ENCODE assay signal across 8 cellular contexts in the genomic region with DNA sequence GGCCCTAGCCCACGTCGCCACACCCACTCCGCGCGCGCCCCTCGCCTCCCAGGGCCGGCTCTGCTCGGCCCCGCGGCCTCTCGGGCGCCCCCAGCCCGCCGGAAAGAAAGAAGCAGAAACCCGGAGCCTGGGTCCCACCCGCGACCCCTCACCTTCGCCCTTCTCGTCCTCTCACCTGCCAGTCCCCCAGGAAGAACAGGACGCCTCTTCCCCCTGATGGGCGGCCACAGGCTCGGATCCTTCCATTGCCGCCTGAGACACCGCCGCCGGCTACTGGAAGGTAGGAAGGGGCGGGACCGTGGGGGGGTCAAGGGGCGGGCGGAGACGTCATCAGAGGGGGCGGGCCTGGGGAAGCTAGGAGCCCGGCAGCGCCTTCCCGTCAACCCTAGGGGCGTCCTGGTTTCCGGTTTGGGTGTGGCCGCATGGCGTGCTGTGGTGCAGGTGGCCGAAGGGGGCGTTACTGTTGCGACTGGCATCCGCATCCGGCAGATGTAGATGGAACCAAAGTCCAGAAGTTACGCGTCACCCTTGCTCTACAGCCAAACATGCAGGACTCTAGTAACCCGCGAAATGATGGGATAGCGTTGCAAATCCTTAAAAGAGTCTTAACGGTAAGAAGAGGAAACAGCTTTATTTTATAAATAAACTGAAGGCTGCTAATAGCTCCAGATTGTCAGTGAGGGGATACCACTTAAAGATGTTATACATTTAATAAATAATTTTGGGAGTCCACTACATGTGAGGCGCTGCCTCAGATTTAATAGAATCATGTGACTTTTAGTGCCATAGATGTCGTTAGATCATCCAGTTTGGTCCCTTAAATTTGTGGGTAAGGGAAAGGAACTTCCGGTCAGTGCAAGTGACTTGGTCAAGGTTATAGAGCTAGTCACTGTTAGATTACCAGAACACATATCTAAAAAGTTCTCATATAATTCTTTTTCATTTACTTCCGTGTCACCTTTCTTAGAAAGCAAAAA. TPM values are rescaled to one million over a fixed set of nuclear protein-coding genes. Genes with fewer than 3 reads are reported as not detected.
DNase-seq lines count a peak whose midpoint lies in the region; ATAC-seq, FAIRE-seq and TF ChIP-seq lines count a peak whose summit lies in the region.

TSS of gene UBA6 (minus strand) at position 282 of the 977 bp plus-strand sequence. CDS start at position 246, 36 bp downstream.

- FAIRE-seq in H54 (lab: Jason Lieb, UNC) = peak; percentile 76

- ATAC-seq in RWPE2 (ENCODE audit: low read depth) = peak; percentile 96
- ATAC-seq in natural killer cell = peak; percentile 95 to 99 (median 97)

- peak within 1 kb of the TSS; percentile 72 for H3K27ac ChIP-seq in RWPE2 (ENCODE audit: poor library complexity, severe bottlenecking)

- peaks cover 51% of the 10 kb centered on the region for H3K4me1 Mint-ChIP-seq in activated T-helper 2 cell treated with anti-CD3 and anti-CD28 coated beads, Interferon-gamma antibody, Interleukin-2, Interleukin-4, amounts not matched to agents 10 μg/mL and 5 μg/mL and 100 μg/mL, durations not matched to agents 14 hours and 24 hours and 36 hours (ENCODE audit: low read depth)
- H3K4me1 Mint-ChIP-seq in natural killer cell = peaks cover 45 to 49% of the 10 kb centered on the region in 2 donors

- H3K27me3 Mint-ChIP-seq in activated T-helper 2 cell treated with anti-CD3 and anti-CD28 coated beads, Interferon-gamma antibody, Interleukin-2, Interleukin-4, amounts not matched to agents 10 μg/mL and 5 μg/mL and 100 μg/mL, durations not matched to agents 14 hours and 24 hours and 36 hours (ENCODE audit: low read depth) = no peaks in the 10 kb centered on the region
- H3K27me3 Mint-ChIP-seq in natural killer cell (ENCODE audit: low read depth in 2 of 2) = no peaks in the 10 kb centered on the region

- peak; percentile 42; the same call in 1 of the 2 replicates for TF ChIP-seq POLR2A in H54 (IDR thresholded peaks at IDR 0.05; ENCODE audit: low read depth, low read length)

- H3K9me3 ChIP-seq in ES-I3 (ENCODE audit: control insufficient read depth, insufficient read depth, low read length) (no peaks in the 10 kb centered on the region), RWPE2 (ENCODE audit: severe bottlenecking) (no peaks in the 10 kb centered on the region)

- H3K27ac Mint-ChIP-seq in activated T-helper 2 cell treated with anti-CD3 and anti-CD28 coated beads, Interferon-gamma antibody, Interleukin-2, Interleukin-4, amounts not matched to agents 10 μg/mL and 5 μg/mL and 100 μg/mL, durations not matched to agents 14 hours and 24 hours and 36 hours = peak within 1 kb of the TSS; percentile 96
- H3K27ac Mint-ChIP-seq in natural killer cell = peak within 1 kb of the TSS; percentile 93 to 94

- intact Hi-C loops in activated T-helper 2 cell treated with anti-CD3 and anti-CD28 coated beads, Interferon-gamma antibody, Interleukin-2, Interleukin-4, amounts not matched to agents 10 μg/mL and 5 μg/mL and 100 μg/mL, durations not matched to agents 14 hours and 24 hours and 36 hours (cut with micrococcal nuclease) = loop anchor here (1.0 to 10.0 kb wide), 9 partner anchors 13 to 650 kb away; partner anchors contain the start of genes CENPC, TMPRSS11B and YTHDC1
- intact Hi-C loops in natural killer cell (cut with micrococcal nuclease) = loop anchor here (1.0 kb wide), 1 partner anchor 156 kb away; the partner anchor contains the start of gene CENPC

- H3K9ac ChIP-seq in ES-I3 (ENCODE audit: low read depth, low read length) = peak within 1 kb of the TSS; percentile 98

- H3K4me1 ChIP-seq in ES-I3 (ENCODE audit: insufficient read depth, low read length) (peaks cover 4% of the 10 kb centered on the region; the same call in 1 of the 2 replicates), RWPE2 (ENCODE audit: insufficient read depth, poor library complexity, severe bottlenecking) (peaks cover 20% of the 10 kb centered on the region)

- H3K4me3 ChIP-seq in RWPE2 (ENCODE audit: severe bottlenecking) = peak within 1 kb of the TSS; percentile 71

- H3K27me3 ChIP-seq in RWPE2 (ENCODE audit: insufficient read depth, poor library complexity, severe bottlenecking) = no peaks in the 10 kb centered on the region

- TF ChIP-seq CTCF in RWPE2 (IDR thresholded peaks at IDR 0.05; ENCODE audit: poor library complexity, severe bottlenecking) = peak; percentile 52
- peak; percentile 54 for TF ChIP-seq CTCF in natural killer cell (IDR thresholded peaks at IDR 0.05)

- DNase-seq in H54 (ENCODE audit: insufficient read length, low spot score) = peak; percentile 68
- DNase-seq in LoVo (ENCODE audit: low spot score) = peak; percentile 97
- peak; percentile 97 for DNase-seq in RWPE2 (ENCODE audit: low spot score)
- peak; percentile 94 for DNase-seq in activated T-helper 2 cell treated with anti-CD3 and anti-CD28 coated beads, Interferon-gamma antibody, Interleukin-2, Interleukin-4, amounts not matched to agents 10 μg/mL and 5 μg/mL and 100 μg/mL, durations not matched to agents 14 hours and 24 hours and 36 hours (ENCODE audit: low spot score)
- DNase-seq in fibroblast of peridontal ligament (ENCODE audit: extremely low read depth) = peak; percentile 93
- DNase-seq in natural killer cell = peak; percentile 88
- peak; percentile 96 for DNase-seq in stimulated activated naive CD4-positive, alpha-beta T cell treated with Interleukin-2 at 50 U/mL for 16 hours (lab: John Stamatoyannopoulos, UW)

- peaks cover 3% of the 10 kb centered on the region; the same call in 1 of the 2 replicates for H3K36me3 ChIP-seq in ES-I3 (ENCODE audit: insufficient read depth, low read length)
- H3K36me3 ChIP-seq in RWPE2 (ENCODE audit: low read depth) = peaks cover 36% of the 10 kb centered on the region

- H3K9me3 Mint-ChIP-seq in activated T-helper 2 cell treated with anti-CD3 and anti-CD28 coated beads, Interferon-gamma antibody, Interleukin-2, Interleukin-4, amounts not matched to agents 10 μg/mL and 5 μg/mL and 100 μg/mL, durations not matched to agents 14 hours and 24 hours and 36 hours = peaks cover 13% of the 10 kb centered on the region
- no peaks in the 10 kb centered on the region for H3K9me3 Mint-ChIP-seq in natural killer cell

- H3K36me3 Mint-ChIP-seq in activated T-helper 2 cell treated with anti-CD3 and anti-CD28 coated beads, Interferon-gamma antibody, Interleukin-2, Interleukin-4, amounts not matched to agents 10 μg/mL and 5 μg/mL and 100 μg/mL, durations not matched to agents 14 hours and 24 hours and 36 hours (ENCODE audit: low read depth) = peaks cover 54% of the 10 kb centered on the region
- no peaks in the 10 kb centered on the region for H3K36me3 Mint-ChIP-seq in natural killer cell

- peak within 1 kb of the TSS; percentile 99 for H3K4me3 Mint-ChIP-seq in activated T-helper 2 cell treated with anti-CD3 and anti-CD28 coated beads, Interferon-gamma antibody, Interleukin-2, Interleukin-4, amounts not matched to agents 10 μg/mL and 5 μg/mL and 100 μg/mL, durations not matched to agents 14 hours and 24 hours and 36 hours (ENCODE audit: low read depth)
- H3K4me3 Mint-ChIP-seq in natural killer cell = peak within 1 kb of the TSS; percentile 95

RNA-seq across cellular contexts. Expression of gene UBA6, which starts in this region (rescaled TPM):
- 84.8 and 88.4 TPM in 2 replicates for total RNA-seq in activated T-helper 2 cell treated with anti-CD3 and anti-CD28 coated beads, Interferon-gamma antibody, Interleukin-2, Interleukin-4, amounts not matched to agents 10 μg/mL and 5 μg/mL and 100 μg/mL, durations not matched to agents 14 hours and 24 hours and 36 hours
- 10 to 100 TPM; 54.3 to 77.7 (median 55.3) TPM for total RNA-seq in natural killer cell

Comparison
In these comparisons a context has a peak if more than half of its experiments do, and no peak if none do; other contexts are left out.
1. Peak in every context shown above with its lines: DNase-seq, ATAC-seq, H3K4me3 ChIP-seq and H3K27ac ChIP-seq.